26 cellular contexts compared by ENCODE assay signal in genomic region chr2:36300697-36301096, GRCh38. TPM values are rescaled to one million over a fixed set of nuclear protein-coding genes. Genes with fewer than 3 reads are reported as not detected.
DNase-seq lines count a peak whose midpoint lies in the region; ATAC-seq and TF ChIP-seq lines count a peak whose summit lies in the region.
"Had no signal": no experiment of that assay in that cellular context is flagged by ENCODE, and none has a peak within 500 bp of the region (broad histone marks: within the 10 kb centered on the region; RNA-seq: fewer than 3 reads in every experiment).

No MANE protein-coding gene starts in this region.

- H3K79me2 ChIP-seq in neural cell (replicated peaks; ENCODE audit: insufficient read depth, low read length) = no peaks in the 10 kb centered on the region

- H3K4me2 ChIP-seq in neural cell (ENCODE audit: low read length) = no peak overlapping the region

- no peak overlapping the region for H3K4me3 ChIP-seq in neural cell (ENCODE audit: low read length)
- H3K4me3 ChIP-seq: BLaER1 treated with 17β-estradiol and CSF1 and Interleukin-3, amounts not matched to agents 10 nM and 100 nM; HAP-1 had no signal

- H3K9me2 ChIP-seq in neural cell (ENCODE audit: insufficient read depth, low read length) = no peaks in the 10 kb centered on the region

- H3K9ac ChIP-seq in neural cell (ENCODE audit: low read length) = no peak overlapping the region
- H3K9ac ChIP-seq: BLaER1 treated with 17β-estradiol and CSF1 and Interleukin-3, amounts not matched to agents 10 nM and 100 nM had no signal

- DNase-seq in activated naive CD4-positive, alpha-beta T cell treated with Interleukin-2 at 50 U/mL for 16 hours = no peak
- DNase-seq in AG08395 (ENCODE audit: low spot score) (no peak), NCI-H2196 treated with DMSO at 0.1 percent for 48 hours (lab: John Stamatoyannopoulos, UW; ENCODE audit: unreplicated experiment) (no peak)
- DNase-seq: AML-193; CD4-positive, alpha-beta T cell; GOT3; HFFc6; KBM-7; MV-4-11; NCI-H1105; NCI-H1436 treated with DMSO at 0.1 percent for 48 hours; NCI-H1930; NCI-H2107; NCI-H446 treated with DMSO at 0.1 percent for 48 hours; NCI-H526; NCI-H82; SHP77; T-helper 1 cell had no signal

- no peak for TF ChIP-seq EP300 in neural cell (conservative IDR thresholded peaks at IDR 0.05; ENCODE audit: poor library complexity, severe bottlenecking)

- TF ChIP-seq RAD21 in neural cell (conservative IDR thresholded peaks at IDR 0.05) = no peak

- TF ChIP-seq CTCF in neural cell (IDR thresholded peaks at IDR 0.05; ENCODE audit: poor library complexity, severe bottlenecking) = no peak

- ATAC-seq in GM18868 (IDR thresholded peaks at IDR 0.05; ENCODE audit: unreplicated experiment) (peak; percentile 47), GM21526 (IDR thresholded peaks at IDR 0.05; ENCODE audit: low FRiP score, unreplicated experiment) (peak; percentile 69), HG03095 (IDR thresholded peaks at IDR 0.05; ENCODE audit: unreplicated experiment) (peak; percentile 55)
- ATAC-seq: Panc1 had no signal

- no peaks in the 10 kb centered on the region for H3K36me3 ChIP-seq in neural cell (ENCODE audit: insufficient read depth, low read length)
- H3K36me3 ChIP-seq: BLaER1 treated with 17β-estradiol and CSF1 and Interleukin-3, amounts not matched to agents 10 nM and 100 nM; HAP-1 had no signal

- H4K20me1 ChIP-seq in neural cell (ENCODE audit: insufficient read depth) = no peaks in the 10 kb centered on the region
- H4K20me1 ChIP-seq: BLaER1 treated with 17β-estradiol and CSF1 and Interleukin-3, amounts not matched to agents 10 nM and 100 nM had no signal

- H3F3A ChIP-seq in neural cell (ENCODE audit: insufficient read depth, low read length, poor library complexity, severe bottlenecking) = no peaks in the 10 kb centered on the region

- H2AFZ ChIP-seq in neural cell (ENCODE audit: low read depth, low read length) = no peak overlapping the region

- no peaks in the 10 kb centered on the region for H3K27me3 ChIP-seq in neural cell (ENCODE audit: insufficient read depth, low read depth, low read length)
- H3K27me3 ChIP-seq: BLaER1 treated with 17β-estradiol and CSF1 and Interleukin-3, amounts not matched to agents 10 nM and 100 nM had no signal

- H3K27ac ChIP-seq in neural cell (ENCODE audit: low read length) = peak overlapping the region; percentile 46
- H3K27ac ChIP-seq: BLaER1 treated with 17β-estradiol and CSF1 and Interleukin-3, amounts not matched to agents 10 nM and 100 nM; RWPE1 had no signal

- no peaks in the 10 kb centered on the region for H3K9me3 ChIP-seq in neural cell (ENCODE audit: low read length)
- H3K9me3 ChIP-seq: HAP-1 had no signal

TF ChIP-seq in neural cell, 6 proteins besides CTCF, POLR2A, EP300 and RAD21:
- no peak for TF ChIP-seq SMC3 (conservative IDR thresholded peaks at IDR 0.05; ENCODE audit: poor library complexity)
- no peak for TF ChIP-seq MXI1 (conservative IDR thresholded peaks at IDR 0.05; ENCODE audit: poor library complexity, severe bottlenecking)
- TF ChIP-seq TAF1 (IDR thresholded peaks at IDR 0.05; ENCODE audit: low read depth) = no peak
- no peak for TF ChIP-seq POLR2AphosphoS5 (IDR thresholded peaks at IDR 0.05)
- TF ChIP-seq REST (IDR thresholded peaks at IDR 0.05; ENCODE audit: borderline replicate concordance) = no peak
- no peak for TF ChIP-seq EZH2 (IDR thresholded peaks at IDR 0.05; ENCODE audit: borderline replicate concordance, insufficient read depth, low read length, poor library complexity, severe bottlenecking)

RNA-seq across cellular contexts. Expression of gene CRIM1, which starts 54.9 kb away (rescaled TPM):
- 6.7 and 6.8 TPM in 2 replicates for polyA plus RNA-seq in neural cell
- polyA minus RNA-seq in neural cell = 14.8 and 18.3 TPM in 2 replicates
